ENCODE assay signal across 8 cellular contexts in genomic region chr10:42551582-42552187, GRCh38.
DNase-seq lines count a peak whose midpoint lies in the region; ATAC-seq and TF ChIP-seq lines count a peak whose summit lies in the region.

No MANE protein-coding gene starts in this region.

- TF ChIP-seq CTCF in epithelial cell of esophagus (IDR thresholded peaks at IDR 0.05; ENCODE audit: insufficient read depth, low read depth, low read length, missing control alignments) (no peak), osteoblast (IDR thresholded peaks at IDR 0.05; ENCODE audit: extremely low read depth, low read depth, low read length) (no peak)

- ATAC-seq in GM21423 (IDR thresholded peaks at IDR 0.05; ENCODE audit: unreplicated experiment) (peak; percentile 0), GM19035 (IDR thresholded peaks at IDR 0.05; ENCODE audit: unreplicated experiment) (no peak)

- peak; percentile 65 for DNase-seq in RKO (ENCODE audit: low spot score)
- no peak for DNase-seq in epithelial cell of esophagus (ENCODE audit: low read depth)
- no peak for DNase-seq in osteoblast (ENCODE audit: insufficient read length, low spot score, missing footprints)
- no peak for DNase-seq in hippocampal formation (lab: John Stamatoyannopoulos, UW)
- no peak for DNase-seq in effector CD8-positive, alpha-beta T cell (lab: John Stamatoyannopoulos, UW)
- no peak for DNase-seq in NCI-H2107 treated with DMSO at 0.1 percent for 48 hours (lab: John Stamatoyannopoulos, UW; ENCODE audit: unreplicated experiment)

- peak overlapping the region; percentile 73 for H3K4me2 ChIP-seq in osteoblast (ENCODE audit: insufficient read depth, low read length)

- no peaks in the 10 kb centered on the region for H3K36me3 ChIP-seq in osteoblast (ENCODE audit: insufficient read depth, low read length)

- H3K27ac ChIP-seq in osteoblast (ENCODE audit: low read depth, low read length) = peak overlapping the region; percentile 40

- H4K20me1 ChIP-seq in osteoblast (ENCODE audit: insufficient read depth, low read length) = no peaks in the 10 kb centered on the region

- H3K79me2 ChIP-seq in osteoblast (ENCODE audit: insufficient read depth, low read length) = peaks cover 8% of the 10 kb centered on the region

- no peaks in the 10 kb centered on the region for H3K9me3 ChIP-seq in osteoblast (ENCODE audit: low read depth, low read length)

- H2AFZ ChIP-seq in osteoblast (ENCODE audit: low read length) = peak overlapping the region; percentile 99

- peaks cover 7% of the 10 kb centered on the region for H3K4me1 ChIP-seq in osteoblast (ENCODE audit: insufficient read depth, low read length)

- H3K27me3 ChIP-seq in osteoblast (ENCODE audit: insufficient read depth, low read length) = no peaks in the 10 kb centered on the region

- H3K4me3 ChIP-seq in epithelial cell of esophagus (ENCODE audit: low read length) (peak overlapping the region; percentile 83), osteoblast (ENCODE audit: insufficient read depth, low read length) (peak overlapping the region; percentile 89)
